Comparison of ENCODE assay signal across 19 cellular contexts in the genomic region with DNA sequence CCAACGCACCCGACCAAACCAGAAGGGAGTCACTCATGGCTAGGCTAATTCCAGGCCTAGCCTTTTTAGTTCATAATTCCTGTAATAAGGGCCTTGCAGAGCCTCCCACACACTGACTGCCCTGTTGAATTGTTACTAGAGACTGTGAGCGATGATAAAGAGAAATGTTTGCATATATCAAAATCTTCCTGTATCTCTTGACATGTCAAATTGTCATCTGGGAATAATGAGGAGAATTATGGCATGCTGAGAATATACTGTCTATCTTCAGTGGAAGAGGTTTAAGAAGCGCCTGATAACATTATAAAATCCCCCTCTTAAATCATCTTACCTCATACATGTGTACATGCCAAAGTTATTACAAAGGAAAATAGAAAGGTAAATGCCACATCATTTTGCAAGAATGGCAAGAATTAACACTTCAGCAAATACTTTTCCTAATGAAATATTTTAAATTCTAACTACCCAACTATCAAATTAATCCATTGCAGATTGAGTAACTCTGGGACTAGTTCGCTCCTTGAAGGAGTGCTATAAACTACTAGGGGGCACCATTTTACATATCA.
"Had no signal": no experiment of that assay in that cellular context is flagged by ENCODE, and none has a peak within 500 bp of the region (broad histone marks: within the 10 kb centered on the region; RNA-seq: fewer than 3 reads in every experiment).

No MANE protein-coding gene starts in this region.

- H3K4me3 ChIP-seq: adrenal gland, esophagus squamous epithelium, hepatocyte, lower lobe of right lung, smooth muscle cell, stomach had no signal

- ATAC-seq: lower lobe of right lung, right cardiac atrium had no signal

- H3K36me3 ChIP-seq: adrenal gland, esophagus squamous epithelium, lower lobe of right lung, stomach had no signal

- DNase-seq: activated CD4-positive, alpha-beta T cell treated with anti-CD3 and anti-CD28 coated beads for 1 hour; activated CD4-positive, alpha-beta T cell treated with anti-CD3 and anti-CD28 coated beads, Interleukin-2, amount 50 U/mL, for 4 hours; activated gamma-delta T cell; adrenal gland; dermis blood vessel endothelial cell; effector memory CD4-positive, alpha-beta T cell; esophagus squamous epithelium; lower lobe of right lung; midbrain; right cardiac atrium; stimulated activated CD4-positive, alpha-beta T cell treated with anti-CD3 and anti-CD28 coated beads, Interleukin-4, amount 100 ng/mL, for 1 hour; stomach; SW 1271; T-helper 2 cell; trophoblast cell had no signal

- H3K27ac ChIP-seq: adrenal gland, esophagus squamous epithelium, hepatocyte, lower lobe of right lung, stomach, VCaP had no signal

- H3K9me3 ChIP-seq: adrenal gland, esophagus squamous epithelium, lower lobe of right lung, stomach had no signal

- H3K27me3 ChIP-seq: adrenal gland, esophagus squamous epithelium, hepatocyte, stomach had no signal

- H3K4me1 ChIP-seq: adrenal gland, esophagus squamous epithelium, lower lobe of right lung, stomach had no signal

- H3K4me2 ChIP-seq: hepatocyte, smooth muscle cell had no signal

- FAIRE-seq: islet of Langerhans had no signal
